ENCODE assay signal across 9 cellular contexts in genomic region chr15:101200181-101200580, GRCh38. TPM values are rescaled to one million over a fixed set of nuclear protein-coding genes. Genes with fewer than 3 reads are reported as not detected.
DNase-seq lines count a peak whose midpoint lies in the region; ATAC-seq, FAIRE-seq and TF ChIP-seq lines count a peak whose summit lies in the region.
"Had no signal": no experiment of that assay in that cellular context is flagged by ENCODE, and none has a peak within 500 bp of the region (broad histone marks: within the 10 kb centered on the region; RNA-seq: fewer than 3 reads in every experiment).

No MANE protein-coding gene starts in this region.

- H4K20me1 ChIP-seq in keratinocyte (ENCODE audit: control insufficient read depth, extremely low read depth, insufficient read depth, low read length), result peaks cover 7% of the 10 kb centered on the region

- ATAC-seq in WTC11 (no peak), HG02981 (IDR thresholded peaks at IDR 0.05; ENCODE audit: unreplicated experiment) (no peak), HG03469 (IDR thresholded peaks at IDR 0.05; ENCODE audit: unreplicated experiment) (no peak)

- H2AFZ ChIP-seq in keratinocyte (ENCODE audit: control insufficient read depth, low read length), result no peak overlapping the region

- intact Hi-C loops in kidney (cut with DNase I), result no loop called here

- H3K9ac ChIP-seq in keratinocyte (ENCODE audit: control insufficient read depth, extremely low read depth, insufficient read depth, low read length), result peak overlapping the region; percentile 16
- H3K9ac ChIP-seq in subcutaneous abdominal adipose tissue (ENCODE audit: low read length in 5 of 5), result no peak overlapping the region
- H3K9ac ChIP-seq in kidney (ENCODE audit: low read length in 2 of 2), result no peak overlapping the region

- no peak overlapping the region for H3K4me2 ChIP-seq in keratinocyte (ENCODE audit: control insufficient read depth, extremely low read depth, insufficient read depth, low read depth, low read length)

- H3K27me3 Mint-ChIP-seq in activated T-cell treated with anti-CD3 and anti-CD28 coated beads, Interleukin-2, amount 50 U/mL, for 24 hours, result no peaks in the 10 kb centered on the region
- no peaks in the 10 kb centered on the region for H3K27me3 Mint-ChIP-seq in WTC11 (ENCODE audit: low read depth)

- FAIRE-seq in keratinocyte (lab: Jason Lieb, UNC) (no peak), kidney (lab: Jason Lieb, UNC) (no peak)

- peaks cover 47% of the 10 kb centered on the region for H3K36me3 Mint-ChIP-seq in activated T-cell treated with anti-CD3 and anti-CD28 coated beads, Interleukin-2, amount 50 U/mL, for 24 hours (ENCODE audit: low read depth)
- no peaks in the 10 kb centered on the region for H3K36me3 Mint-ChIP-seq in WTC11

- H3K27me3 ChIP-seq in keratinocyte (ENCODE audit: control insufficient read depth, extremely low read depth, insufficient read depth, low read length) (no peaks in the 10 kb centered on the region), subcutaneous abdominal adipose tissue (ENCODE audit: control insufficient read depth in 5 of 5, insufficient read depth in 4 of 5, low read length in 5 of 5) (no peaks in the 10 kb centered on the region)

- CTCF ChIA-PET in WTC11 (lab: Charles Lee), result no interaction called here

- H3K4me3 Mint-ChIP-seq in activated T-cell treated with anti-CD3 and anti-CD28 coated beads, Interleukin-2, amount 50 U/mL, for 24 hours, result peak overlapping the region; percentile 70
- no peak overlapping the region for H3K4me3 Mint-ChIP-seq in WTC11

- H3K9me1 ChIP-seq in keratinocyte (ENCODE audit: control insufficient read depth, extremely low read depth, insufficient read depth, low read length), result peaks cover 2% of the 10 kb centered on the region

- H3K27ac ChIP-seq in keratinocyte (ENCODE audit: control insufficient read depth, insufficient read depth, low read length) (peak overlapping the region; percentile 54), subcutaneous abdominal adipose tissue (ENCODE audit: low read depth, low read length) (peak overlapping the region; percentile 51), kidney (ENCODE audit: low read depth in 2 of 2, low read length in 2 of 2) (peak overlapping the region in 1 of 2 donors; percentile 9)

- DNase-seq in activated T-cell treated with anti-CD3 and anti-CD28 coated beads, Interleukin-2, amount 50 U/mL, for 24 hours, result no peak
- no peak for DNase-seq in activated T-cell treated with anti-CD3 and anti-CD28 coated beads, Interleukin-2, amount 50 U/mL, for 48 hours
- DNase-seq in WTC11 (ENCODE audit: low spot score) (no peak), keratinocyte (ENCODE audit: low read depth, low spot score) (no peak), kidney (no peak)
- DNase-seq: effector CD8-positive, alpha-beta T cell had no signal

- H3K79me2 ChIP-seq in keratinocyte (ENCODE audit: control insufficient read depth, insufficient read depth, low read length), result peaks cover 79% of the 10 kb centered on the region

- dilution Hi-C loops in keratinocyte (cut with MboI; ENCODE audit: extremely low pct_ligation_motif_present, low sequenced_read_pairs), result no loop called here

- no peak for TF ChIP-seq CTCF in WTC11 (IDR thresholded peaks at IDR 0.05)
- no peak for TF ChIP-seq CTCF in keratinocyte (optimal IDR thresholded peaks at IDR 0.05 in 1 of 3, IDR thresholded peaks at IDR 0.05 in 1 of 3, conservative IDR thresholded peaks at IDR 0.05 in 1 of 3; ENCODE audit: extremely low read depth in 1 of 3, insufficient read depth in 2 of 3, low read length in 3 of 3)
- TF ChIP-seq CTCF in kidney (IDR thresholded peaks at IDR 0.05; ENCODE audit: borderline replicate concordance, extremely low read depth, insufficient read depth), result no peak

- H3K9me3 ChIP-seq in keratinocyte (ENCODE audit: control insufficient read depth, low read depth, low read length), result no peaks in the 10 kb centered on the region
- no peaks in the 10 kb centered on the region for H3K9me3 ChIP-seq in subcutaneous abdominal adipose tissue (ENCODE audit: control insufficient read depth in 5 of 5, low read length in 5 of 5)
- no peaks in the 10 kb centered on the region for H3K9me3 ChIP-seq in kidney (ENCODE audit: control insufficient read depth in 1 of 2, low read length in 2 of 2)

- H3K4me3 ChIP-seq in keratinocyte (ENCODE audit: control insufficient read depth in 2 of 3, extremely low read depth in 1 of 3, insufficient read depth in 2 of 3, low read depth in 1 of 3, low read length in 3 of 3) (no peak overlapping the region), subcutaneous abdominal adipose tissue (ENCODE audit: low read depth in 1 of 5, low read length in 5 of 5) (no peak overlapping the region), kidney (ENCODE audit: low read length in 2 of 2) (no peak overlapping the region)

- H3K36me3 ChIP-seq in keratinocyte (ENCODE audit: control insufficient read depth in 2 of 2, extremely low read depth in 1 of 2, insufficient read depth in 2 of 2, low read length in 2 of 2) (peaks cover 2 to 5% of the 10 kb centered on the region in 2 experiments), subcutaneous abdominal adipose tissue (ENCODE audit: control insufficient read depth in 5 of 5, insufficient read depth in 5 of 5, low read length in 5 of 5) (no peaks in the 10 kb centered on the region), kidney (ENCODE audit: control insufficient read depth in 1 of 2, insufficient read depth in 2 of 2, low read length in 2 of 2) (no peaks in the 10 kb centered on the region)

- H3K9me3 Mint-ChIP-seq in activated T-cell treated with anti-CD3 and anti-CD28 coated beads, Interleukin-2, amount 50 U/mL, for 24 hours, result peaks cover 4% of the 10 kb centered on the region
- no peaks in the 10 kb centered on the region for H3K9me3 Mint-ChIP-seq in WTC11

- H3K27ac Mint-ChIP-seq in activated T-cell treated with anti-CD3 and anti-CD28 coated beads, Interleukin-2, amount 50 U/mL, for 24 hours, result peak overlapping the region; percentile 95
- peak overlapping the region; percentile 91 for H3K27ac Mint-ChIP-seq in WTC11

- H3K4me1 Mint-ChIP-seq in activated T-cell treated with anti-CD3 and anti-CD28 coated beads, Interleukin-2, amount 50 U/mL, for 24 hours (ENCODE audit: low read depth), result peaks cover 90% of the 10 kb centered on the region
- peaks cover 67% of the 10 kb centered on the region for H3K4me1 Mint-ChIP-seq in WTC11

- POLR2A ChIA-PET in WTC11 (lab: Charles Lee), result interaction anchor here (0.6 kb wide), 1 partner anchor 32 kb away, joined by 3 read pairs; no protein-coding TSS in a partner anchor

- H3K4me1 ChIP-seq in keratinocyte (ENCODE audit: control insufficient read depth, extremely low read depth, insufficient read depth, low read length), result peaks cover 42% of the 10 kb centered on the region
- peaks cover 5 to 44% (median 35%) of the 10 kb centered on the region in 5 donors for H3K4me1 ChIP-seq in subcutaneous abdominal adipose tissue (ENCODE audit: control insufficient read depth in 5 of 5, insufficient read depth in 5 of 5, low read length in 5 of 5)
- H3K4me1 ChIP-seq in kidney (ENCODE audit: control insufficient read depth in 1 of 2, insufficient read depth in 1 of 2, low read depth in 1 of 2, low read length in 2 of 2), result peaks cover 5 to 15% of the 10 kb centered on the region in 2 donors

TF ChIP-seq in WTC11, 78 proteins besides CTCF, POLR2A, EP300 and RAD21:
- TF ChIP-seq FOXK1 (CRISPR knock-in tag; IDR thresholded peaks at IDR 0.05) (no peak), CREB1 (CRISPR knock-in tag; IDR thresholded peaks at IDR 0.05) (no peak), ZNF512 (CRISPR knock-in tag; IDR thresholded peaks at IDR 0.05; ENCODE audit: borderline replicate concordance) (no peak)
TF ChIP-seq in WTC11: peak in this region for 0.

RNA-seq across cellular contexts. Expression of gene CHSY1, which starts 51.7 kb away (rescaled TPM):
- 56.3 to 59.1 TPM (median 57.4 TPM) in 3 replicates for total RNA-seq in WTC11 (2021)
- 18.1 to 28.3 TPM (median 27.0 TPM) in 3 replicates for polyA plus RNA-seq in keratinocyte
- 5.1 TPM for polyA plus RNA-seq in keratinocyte (2011; ENCODE audit: low read depth)
- polyA plus RNA-seq in keratinocyte (2011; cell fraction: cytosol; rRNA removed), result 15.2 and 20.9 TPM in 2 replicates
- 33.3 and 36.1 TPM in 2 replicates for polyA plus RNA-seq in keratinocyte (2011; cell fraction: nucleus; rRNA removed)
- polyA plus RNA-seq in keratinocyte (2012; ENCODE audit: low replicate concordance), result 7.2 and 21.3 TPM in 2 replicates
- 19.8 to 29.4 TPM (median 20.2 TPM) in 3 replicates for polyA minus RNA-seq in keratinocyte
- polyA minus RNA-seq in keratinocyte (2011; cell fraction: cytosol; rRNA and poly(A)+ RNA removed), result 16.7 TPM
- 24.5 and 51.2 TPM in 2 replicates for polyA minus RNA-seq in keratinocyte (2011; cell fraction: nucleus; rRNA and poly(A)+ RNA removed)
- total RNA-seq in kidney, result 41.6 TPM
- 7.2 TPM for polyA plus RNA-seq in kidney (ENCODE audit: insufficient read depth, low read depth, low replicate concordance)
